ENCODE assay signal across 34 cellular contexts in genomic region chr15:92418864-92419263, GRCh38. TPM values are rescaled to one million over a fixed set of nuclear protein-coding genes. Genes with fewer than 3 reads are reported as not detected.
"Had no signal": no experiment of that assay in that cellular context is flagged by ENCODE, and none has a peak within 500 bp of the region (broad histone marks: within the 10 kb centered on the region; RNA-seq: fewer than 3 reads in every experiment).

No MANE protein-coding gene starts in this region.

- H3K27ac ChIP-seq: heart left ventricle, left lung, lower lobe of right lung, parathyroid adenoma, right atrium auricular region, spleen, suprapubic skin, tibial artery, upper lobe of right lung, WERI-Rb-1 had no signal

- H3K9ac ChIP-seq: parathyroid adenoma had no signal

- H3K4me1 ChIP-seq: left lung, lower lobe of right lung, parathyroid adenoma, right atrium auricular region, spleen, suprapubic skin, tibial artery, upper lobe of right lung had no signal

- FAIRE-seq: astrocyte, endothelial cell of umbilical vein, TTC549 had no signal

- H3K79me2 ChIP-seq: parathyroid adenoma had no signal

- H3K36me3 ChIP-seq: heart left ventricle, left lung, lower lobe of right lung, right atrium auricular region, spleen, suprapubic skin, tibial artery, upper lobe of right lung had no signal

- H3K27me3 ChIP-seq: right atrium auricular region, upper lobe of right lung had no signal

- H3K9me3 ChIP-seq: heart left ventricle, left lung, lower lobe of right lung, right atrium auricular region, spleen, suprapubic skin, tibial artery, upper lobe of right lung had no signal

- H3K4me3 ChIP-seq: heart left ventricle, left lung, lower lobe of right lung, right atrium auricular region, spleen, suprapubic skin, tibial artery, upper lobe of right lung had no signal

- ATAC-seq: effector memory CD8-positive, alpha-beta T cell; heart left ventricle; left lung; lower lobe of right lung; upper lobe of right lung had no signal

- DNase-seq: activated CD4-positive, alpha-beta memory T cell treated with anti-CD3 and anti-CD28 coated beads for 36 hours; activated CD4-positive, alpha-beta T cell treated with anti-CD3 and anti-CD28 coated beads, Interleukin-2, amount 10 ng/mL, durations not matched to agents 24 days and 14 days; activated CD4-positive, CD25-positive, alpha-beta regulatory T cell treated with anti-CD3 and anti-CD28 coated beads, Interleukin-2, amount 50 U/mL, for 72 hours; activated CD8-positive, alpha-beta memory T cell treated with anti-CD3 and anti-CD28 coated beads, Interleukin-2, amount 50 U/mL, for 4 hours; activated effector memory CD4-positive, alpha-beta T cell treated with anti-CD3 and anti-CD28 coated beads, Interleukin-2, amount 50 U/mL, for 16 hours; activated naive CD4-positive, alpha-beta T cell treated with anti-CD3 and anti-CD28 coated beads, Interleukin-2, amount 10 ng/mL, durations not matched to agents 7 days and 5 days; activated naive CD8-positive, alpha-beta T cell treated with anti-CD3 and anti-CD28 coated beads, Interleukin-2, amount 10 ng/mL, durations not matched to agents 7 days and 5 days; activated T-cell treated with anti-CD3 and anti-CD28 coated beads, Interleukin-2, amount 50 U/mL, for 1 hour; caudate nucleus; cortex of kidney; effector memory CD8-positive, alpha-beta T cell; foreskin fibroblast; heart left ventricle; hypothalamus; left lung; lower lobe of right lung; mesenchymal stem cell; nucleus accumbens; spleen; stimulated activated naive CD4-positive, alpha-beta T cell; SW 1271; T-helper 9 cell; tibial artery; upper lobe of right lung; WERI-Rb-1 had no signal

- H2AFZ ChIP-seq: parathyroid adenoma had no signal

RNA-seq across cellular contexts. Expression of gene ST8SIA2, which starts 25.2 kb away (rescaled TPM):
- total RNA-seq: activated CD4-positive, alpha-beta memory T cell treated with anti-CD3 and anti-CD28 coated beads for 36 hours; activated CD4-positive, alpha-beta T cell treated with anti-CD3 and anti-CD28 coated beads, Interleukin-2, amount 10 ng/mL, durations not matched to agents 24 days and 14 days; activated CD8-positive, alpha-beta memory T cell treated with anti-CD3 and anti-CD28 coated beads for 36 hours; activated naive CD8-positive, alpha-beta T cell treated with anti-CD3 and anti-CD28 coated beads, Interleukin-2, amount 10 ng/mL, durations not matched to agents 7 days and 5 days; activated T-helper 1 cell treated with anti-CD3 and anti-CD28 coated beads, Interleukin-12 subunit alpha, Interleukin-12 subunit beta, Interleukin-2, Interleukin-4 antibody, amounts not matched to agents 30 ng/mL and 10 ng/mL and 1 ng/mL, durations not matched to agents 14 hours and 24 hours and 36 hours; lower lobe of right lung; pulmonary artery endothelial cell; spleen; suprapubic skin; upper lobe of right lung had no signal
- polyA plus RNA-seq: spleen had no signal
